In genomic region chr12:51869490-51869865, GRCh38 we compare ENCODE assay signal across 1 cellular context.
TF ChIP-seq lines count a peak whose summit lies in the region.

No MANE protein-coding gene starts in this region.

TF ChIP-seq in SK-N-SH treated with all-trans-retinoic acid at 6 μM for 48 hours, 23 proteins besides CTCF, POLR2A, EP300 and RAD21 (continued from another document):
- no peak for TF ChIP-seq PATZ1 (CRISPR knock-in tag; IDR thresholded peaks at IDR 0.05; ENCODE audit: borderline replicate concordance)
